9 cellular contexts compared by ENCODE assay signal in genomic region chr6:24931296-24931695, GRCh38. TPM values are rescaled to one million over a fixed set of nuclear protein-coding genes. Genes with fewer than 3 reads are reported as not detected.
A peak's percentile ranks its signal among the peaks of the same experiment; 100 is the strongest.
DNase-seq lines count a peak whose midpoint lies in the region; ATAC-seq and TF ChIP-seq lines count a peak whose summit lies in the region.
"Had no signal": no experiment of that assay in that cellular context is flagged by ENCODE, and none has a peak within 500 bp of the region (broad histone marks: within the 10 kb centered on the region; RNA-seq: fewer than 3 reads in every experiment).

No MANE protein-coding gene starts in this region.

- H3K36me3 ChIP-seq in CD4-positive, alpha-beta memory T cell (ENCODE audit: insufficient read depth, low read length) = peaks cover 47% of the 10 kb centered on the region
- no peaks in the 10 kb centered on the region for H3K36me3 ChIP-seq in GM23338 (ENCODE audit: insufficient read depth)

- H3K27me3 Mint-ChIP-seq in CD4-positive, alpha-beta memory T cell = peaks cover 0 to 1% of the 10 kb centered on the region in 2 donors
- no peaks in the 10 kb centered on the region for H3K27me3 Mint-ChIP-seq in GM23338 (ENCODE audit: insufficient read depth, low read depth, poor library complexity)
- H3K27me3 Mint-ChIP-seq in central memory CD8-positive, alpha-beta T cell = no peaks in the 10 kb centered on the region
- H3K27me3 Mint-ChIP-seq in naive thymus-derived CD8-positive, alpha-beta T cell = no peaks in the 10 kb centered on the region

- POLR2A ChIA-PET in CD4-positive, alpha-beta memory T cell (lab: Charles Lee; ENCODE audit: partially characterized antibody) = interaction anchor here (0.6 to 22.9 kb wide), 8 partner anchors 8 to 78 kb away, joined by 3 to 1351 read pairs (median 6); no protein-coding TSS in a partner anchor
- POLR2A ChIA-PET in naive thymus-derived CD8-positive, alpha-beta T cell (lab: Charles Lee) = interaction anchor here (11.4 to 18.7 kb wide), 3 partner anchors 15 to 58 kb away, joined by 289 to 1085 read pairs (median 446); no protein-coding TSS in a partner anchor

- H3F3A ChIP-seq in GM23338 (replicated peaks; ENCODE audit: low read depth) = no peaks in the 10 kb centered on the region

- H3K4me3 ChIP-seq in CD4-positive, alpha-beta memory T cell (ENCODE audit: low read length in 2 of 2) = peak overlapping the region; percentile 96 to 100
- H3K4me3 ChIP-seq in GM23338 = no peak overlapping the region; the same call in 1 of the 2 replicates

- peaks cover 56% of the 10 kb centered on the region for H3K4me1 ChIP-seq in CD4-positive, alpha-beta memory T cell (ENCODE audit: insufficient read depth, low read length)
- peaks cover 59% of the 10 kb centered on the region for H3K4me1 ChIP-seq in GM23338 (ENCODE audit: insufficient read depth)

- CTCF ChIA-PET in CD4-positive, alpha-beta memory T cell (lab: Charles Lee; ENCODE audit: partially characterized antibody) = interaction anchor here (1.0 to 15.0 kb wide), 5 partner anchors 22 to 87 kb away, joined by 4 to 367 read pairs (median 245); no protein-coding TSS in a partner anchor

- H3K9me3 ChIP-seq in CD4-positive, alpha-beta memory T cell (ENCODE audit: control insufficient read depth in 1 of 2, low read length in 2 of 2) = no peaks in the 10 kb centered on the region

- peaks cover 28 to 66% (median 42%) of the 10 kb centered on the region in 4 donors for H3K4me1 Mint-ChIP-seq in CD4-positive, alpha-beta memory T cell
- peaks cover 69% of the 10 kb centered on the region for H3K4me1 Mint-ChIP-seq in GM23338
- peaks cover 39% of the 10 kb centered on the region for H3K4me1 Mint-ChIP-seq in central memory CD8-positive, alpha-beta T cell
- peaks cover 32 to 68% (median 50%) of the 10 kb centered on the region in 4 donors for H3K4me1 Mint-ChIP-seq in naive thymus-derived CD8-positive, alpha-beta T cell

- peaks cover 0 to 4% (median 0%) of the 10 kb centered on the region in 8 donors for H3K9me3 Mint-ChIP-seq in CD4-positive, alpha-beta memory T cell
- peaks cover 4% of the 10 kb centered on the region; the same call in 2 of the 3 replicates for H3K9me3 Mint-ChIP-seq in GM23338
- H3K9me3 Mint-ChIP-seq in central memory CD8-positive, alpha-beta T cell = peaks cover 6% of the 10 kb centered on the region
- H3K9me3 Mint-ChIP-seq in naive thymus-derived CD8-positive, alpha-beta T cell = peaks cover 0 to 10% (median 3%) of the 10 kb centered on the region in 9 donors

- peaks cover 45% of the 10 kb centered on the region for H3K79me2 ChIP-seq in GM23338 (replicated peaks; ENCODE audit: insufficient read depth)

- no peak overlapping the region for H2AFZ ChIP-seq in GM23338

- peak overlapping the region; percentile 78 for H3K27ac ChIP-seq in CD4-positive, alpha-beta memory T cell (ENCODE audit: low read depth, low read length)
- peak overlapping the region; percentile 18; the same call in 1 of the 2 replicates for H3K27ac ChIP-seq in GM23338 (ENCODE audit: low read depth)

- peaks cover 79 to 87% of the 10 kb centered on the region in 2 donors for H3K36me3 Mint-ChIP-seq in CD4-positive, alpha-beta memory T cell
- peaks cover 5% of the 10 kb centered on the region for H3K36me3 Mint-ChIP-seq in GM23338 (ENCODE audit: low read depth)
- H3K36me3 Mint-ChIP-seq in central memory CD8-positive, alpha-beta T cell (ENCODE audit: insufficient read depth) = peaks cover 76% of the 10 kb centered on the region
- peaks cover 67 to 85% (median 70%) of the 10 kb centered on the region in 3 donors for H3K36me3 Mint-ChIP-seq in naive thymus-derived CD8-positive, alpha-beta T cell

- H3K4me3 Mint-ChIP-seq in CD4-positive, alpha-beta memory T cell = peak overlapping the region; percentile 96 to 100 (median 99)
- H3K4me3 Mint-ChIP-seq in GM23338 = no peak overlapping the region; the same call in 2 of the 3 replicates
- peak overlapping the region; percentile 99 for H3K4me3 Mint-ChIP-seq in central memory CD8-positive, alpha-beta T cell
- peak overlapping the region; percentile 81 to 99 (median 98) for H3K4me3 Mint-ChIP-seq in naive thymus-derived CD8-positive, alpha-beta T cell

- no peak for TF ChIP-seq CTCF in GM23338 (conservative IDR thresholded peaks at IDR 0.05; ENCODE audit: low read depth in 2 of 2)

- 0 out of 2 replicates have a peak, but pooled peaks cover 6% of the 10 kb centered on the region for H3K9me2 ChIP-seq in GM23338 (ENCODE audit: insufficient read depth)

- intact Hi-C loops in CD4-positive, alpha-beta memory T cell (cut with micrococcal nuclease) = no loop called here

- H3K4me2 ChIP-seq in GM23338 = peak overlapping the region; percentile 42

- H3K27me3 ChIP-seq in CD4-positive, alpha-beta memory T cell (ENCODE audit: insufficient read depth, low read length) = no peaks in the 10 kb centered on the region
- H3K27me3 ChIP-seq in GM23338 (ENCODE audit: insufficient read depth) = no peaks in the 10 kb centered on the region

- no peaks in the 10 kb centered on the region for H4K20me1 ChIP-seq in GM23338 (replicated peaks; ENCODE audit: insufficient read depth)

- DNase-seq in CD4-positive, alpha-beta memory T cell = peak in 1 of 5 donors; percentile 2
- DNase-seq in GM23338 (ENCODE audit: low spot score) (no peak), NCI-H2196 (lab: John Stamatoyannopoulos, UW; ENCODE audit: unreplicated experiment) (no peak), NCI-H1694 (lab: John Stamatoyannopoulos, UW) (no peak)
- DNase-seq in central memory CD8-positive, alpha-beta T cell (ENCODE audit: low spot score in 2 of 2) = no peak
- no peak for DNase-seq in naive thymus-derived CD8-positive, alpha-beta T cell
- no peak for DNase-seq in stimulated activated CD4-positive, alpha-beta T cell treated with anti-CD3 and anti-CD28 coated beads, Interleukin-12 subunit alpha, Interleukin-12 subunit beta, amount 100 ng/mL, for 4 hours
- DNase-seq: NCI-H345 had no signal

- peak overlapping the region; percentile 79 to 96 (median 93) for H3K27ac Mint-ChIP-seq in CD4-positive, alpha-beta memory T cell
- peak overlapping the region; percentile 40 for H3K27ac Mint-ChIP-seq in GM23338
- peak overlapping the region; percentile 98 for H3K27ac Mint-ChIP-seq in central memory CD8-positive, alpha-beta T cell (ENCODE audit: low read depth)
- H3K27ac Mint-ChIP-seq in naive thymus-derived CD8-positive, alpha-beta T cell = peak overlapping the region; percentile 87 to 98 (median 95)

- ATAC-seq in GM23338 (no peak), GM21423 (IDR thresholded peaks at IDR 0.05; ENCODE audit: unreplicated experiment) (no peak)
- ATAC-seq in central memory CD8-positive, alpha-beta T cell (replicated peaks; ENCODE audit: extremely low read depth, poor library complexity, severe bottlenecking) = no peak
- no peak for ATAC-seq in naive thymus-derived CD8-positive, alpha-beta T cell

TF ChIP-seq in GM23338, 12 proteins besides CTCF, POLR2A, EP300 and RAD21:
- TF ChIP-seq EZH2 (IDR thresholded peaks at IDR 0.05; ENCODE audit: low read depth, unreplicated experiment) = no peak
- TF ChIP-seq CREB1 (CRISPR knock-in tag; IDR thresholded peaks at IDR 0.05; ENCODE audit: low read depth) = no peak
- TF ChIP-seq JUNB (IDR thresholded peaks at IDR 0.05; ENCODE audit: unreplicated experiment) = no peak
- no peak for TF ChIP-seq ZNF114 (CRISPR knock-in tag; IDR thresholded peaks at IDR 0.05)
- no peak for TF ChIP-seq REST (IDR thresholded peaks at IDR 0.05; ENCODE audit: unreplicated experiment)
- no peak for TF ChIP-seq ETS1 (IDR thresholded peaks at IDR 0.05)
TF ChIP-seq in GM23338: peak in this region for 0.

RNA-seq across cellular contexts. Expression of gene RIPOR2, which starts 4.5 kb away (rescaled TPM):
- total RNA-seq in CD4-positive, alpha-beta memory T cell = 100 to 1,000 TPM; 420 to 432 TPM
- 100 to 1,000 TPM; 431 to 458 TPM for polyA plus RNA-seq in CD4-positive, alpha-beta memory T cell
- total RNA-seq in GM23338 (2014; rRNA removed; shearing (Covaris generic)) = 22.5 TPM in 2 replicates
- polyA plus RNA-seq in GM23338 (2016; fragmentation: Nextera tagmentation; extraction: Ambion mirVana) = 8.8 and 9.5 TPM in 2 replicates
- 100 to 1,000 TPM; 511 to 531 TPM for total RNA-seq in naive thymus-derived CD8-positive, alpha-beta T cell
- polyA plus RNA-seq in naive thymus-derived CD8-positive, alpha-beta T cell = 100 to 1,000 TPM; 413 to 542 (median 468) TPM

Comparison
In these comparisons a context has a peak if more than half of its experiments do, and no peak if none do; other contexts are left out.
1. H3K27ac Mint-ChIP-seq: peak in every context shown above with its lines; median percentile 98 in central memory CD8-positive, alpha-beta T cell; 95 in naive thymus-derived CD8-positive, alpha-beta T cell; 93 in CD4-positive, alpha-beta memory T cell; 40 in GM23338.
2. RNA of gene RIPOR2, which starts 4.5 kb away (total RNA-seq): 511 to 531 TPM in naive thymus-derived CD8-positive, alpha-beta T cell and 420 to 432 TPM in CD4-positive, alpha-beta memory T cell; 22.5 TPM in GM23338; every median in the first group is over 10 times any median in the second.